In genomic region chr10:59181668-59182067, GRCh38 we compare ENCODE assay signal across 1 cellular context.
A peak's percentile ranks its signal among the peaks of the same experiment; 100 is the strongest.
TF ChIP-seq lines count a peak whose summit lies in the region.

No MANE protein-coding gene starts in this region.

TF ChIP-seq in HepG2, 621 proteins besides CTCF, POLR2A, EP300 and RAD21 (continued from another document and continues in another):
- TF ChIP-seq DZIP1 (CRISPR knock-in tag; IDR thresholded peaks at IDR 0.05) (no peak), MLLT10 (CRISPR knock-in tag; IDR thresholded peaks at IDR 0.05) (0 out of 2 replicates have a peak, but pooled peaks have one; percentile 30), CREM (IDR thresholded peaks at IDR 0.05) (0 out of 2 replicates have a peak, but pooled peaks have one; percentile 15), CREM (CRISPR knock-in tag; IDR thresholded peaks at IDR 0.05) (no peak), SSRP1 (CRISPR knock-in tag; IDR thresholded peaks at IDR 0.05) (no peak; the same call in 1 of the 2 replicates), TCF12 (IDR thresholded peaks at IDR 0.05) (no peak), TCF12 (CRISPR knock-in tag; IDR thresholded peaks at IDR 0.05) (no peak), GTF3A (CRISPR knock-in tag; conservative IDR thresholded peaks at IDR 0.05) (no peak), SMAD9 (CRISPR knock-in tag; IDR thresholded peaks at IDR 0.05) (no peak), HOXD1 (CRISPR knock-in tag; IDR thresholded peaks at IDR 0.05) (no peak), HOXA3 (CRISPR knock-in tag; IDR thresholded peaks at IDR 0.05) (no peak), ZNF800 (CRISPR knock-in tag; IDR thresholded peaks at IDR 0.05) (no peak), KIAA2018 (CRISPR knock-in tag; IDR thresholded peaks at IDR 0.05; ENCODE audit: borderline replicate concordance) (no peak), ZNF124 (CRISPR knock-in tag; IDR thresholded peaks at IDR 0.05) (no peak), NCOA5 (CRISPR knock-in tag; IDR thresholded peaks at IDR 0.05) (no peak), SIN3B (IDR thresholded peaks at IDR 0.05; ENCODE audit: low read length) (no peak), RFXANK (CRISPR knock-in tag; IDR thresholded peaks at IDR 0.05) (no peak), TBX3 (IDR thresholded peaks at IDR 0.05; ENCODE audit: borderline replicate concordance) (no peak), ZNF670 (CRISPR knock-in tag; IDR thresholded peaks at IDR 0.05; ENCODE audit: borderline replicate concordance) (no peak), ARID5B (CRISPR knock-in tag; IDR thresholded peaks at IDR 0.05) (peak; percentile 66), USF2 (IDR thresholded peaks at IDR 0.05; ENCODE audit: low read depth, low read length) (no peak), USF2 (CRISPR knock-in tag; IDR thresholded peaks at IDR 0.05; ENCODE audit: borderline replicate concordance) (no peak), ARID3A (IDR thresholded peaks at IDR 0.05; ENCODE audit: low read depth, low read length) (peak; percentile 64; the same call in 1 of the 2 replicates), ZNF18 (CRISPR knock-in tag; IDR thresholded peaks at IDR 0.05; ENCODE audit: insufficient replicate concordance) (no peak), RXRB (CRISPR knock-in tag; IDR thresholded peaks at IDR 0.05; ENCODE audit: borderline replicate concordance) (peak; percentile 20; the same call in 1 of the 2 replicates), NAIF1 (CRISPR knock-in tag; IDR thresholded peaks at IDR 0.05; ENCODE audit: borderline replicate concordance) (no peak), ZNF512B (CRISPR knock-in tag; IDR thresholded peaks at IDR 0.05; ENCODE audit: borderline replicate concordance) (no peak), ERF (CRISPR knock-in tag; IDR thresholded peaks at IDR 0.05) (peak; percentile 27; the same call in 1 of the 2 replicates), NR1H2 (CRISPR knock-in tag; IDR thresholded peaks at IDR 0.05; ENCODE audit: borderline replicate concordance, low read depth) (no peak), ZBTB7B (CRISPR knock-in tag; IDR thresholded peaks at IDR 0.05) (no peak), ZNF256 (CRISPR knock-in tag; conservative IDR thresholded peaks at IDR 0.05) (no peak)
